In genomic region chr20:8932192-8933150, GRCh38 we compare ENCODE assay signal across 1 cellular context.
TF ChIP-seq lines count a peak whose summit lies in the region.

No MANE protein-coding gene starts in this region.

TF ChIP-seq in WTC11, 78 proteins besides CTCF, POLR2A, EP300 and RAD21 (continued from another document):
- TF ChIP-seq, protein P1, sequence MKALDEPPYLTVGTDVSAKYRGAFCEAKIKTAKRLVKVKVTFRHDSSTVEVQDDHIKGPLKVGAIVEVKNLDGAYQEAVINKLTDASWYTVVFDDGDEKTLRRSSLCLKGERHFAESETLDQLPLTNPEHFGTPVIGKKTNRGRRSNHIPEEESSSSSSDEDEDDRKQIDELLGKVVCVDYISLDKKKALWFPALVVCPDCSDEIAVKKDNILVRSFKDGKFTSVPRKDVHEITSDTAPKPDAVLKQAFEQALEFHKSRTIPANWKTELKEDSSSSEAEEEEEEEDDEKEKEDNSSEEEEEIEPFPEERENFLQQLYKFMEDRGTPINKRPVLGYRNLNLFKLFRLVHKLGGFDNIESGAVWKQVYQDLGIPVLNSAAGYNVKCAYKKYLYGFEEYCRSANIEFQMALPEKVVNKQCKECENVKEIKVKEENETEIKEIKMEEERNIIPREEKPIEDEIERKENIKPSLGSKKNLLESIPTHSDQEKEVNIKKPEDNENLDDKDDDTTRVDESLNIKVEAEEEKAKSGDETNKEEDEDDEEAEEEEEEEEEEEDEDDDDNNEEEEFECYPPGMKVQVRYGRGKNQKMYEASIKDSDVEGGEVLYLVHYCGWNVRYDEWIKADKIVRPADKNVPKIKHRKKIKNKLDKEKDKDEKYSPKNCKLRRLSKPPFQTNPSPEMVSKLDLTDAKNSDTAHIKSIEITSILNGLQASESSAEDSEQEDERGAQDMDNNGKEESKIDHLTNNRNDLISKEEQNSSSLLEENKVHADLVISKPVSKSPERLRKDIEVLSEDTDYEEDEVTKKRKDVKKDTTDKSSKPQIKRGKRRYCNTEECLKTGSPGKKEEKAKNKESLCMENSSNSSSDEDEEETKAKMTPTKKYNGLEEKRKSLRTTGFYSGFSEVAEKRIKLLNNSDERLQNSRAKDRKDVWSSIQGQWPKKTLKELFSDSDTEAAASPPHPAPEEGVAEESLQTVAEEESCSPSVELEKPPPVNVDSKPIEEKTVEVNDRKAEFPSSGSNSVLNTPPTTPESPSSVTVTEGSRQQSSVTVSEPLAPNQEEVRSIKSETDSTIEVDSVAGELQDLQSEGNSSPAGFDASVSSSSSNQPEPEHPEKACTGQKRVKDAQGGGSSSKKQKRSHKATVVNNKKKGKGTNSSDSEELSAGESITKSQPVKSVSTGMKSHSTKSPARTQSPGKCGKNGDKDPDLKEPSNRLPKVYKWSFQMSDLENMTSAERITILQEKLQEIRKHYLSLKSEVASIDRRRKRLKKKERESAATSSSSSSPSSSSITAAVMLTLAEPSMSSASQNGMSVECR (CRISPR knock-in tag; IDR thresholded peaks at IDR 0.05; ENCODE audit: borderline replicate concordance) = no peak
- TF ChIP-seq ZBTB43 (CRISPR knock-in tag; IDR thresholded peaks at IDR 0.05) = no peak
- no peak for TF ChIP-seq USF2 (CRISPR knock-in tag; IDR thresholded peaks at IDR 0.05)
- TF ChIP-seq FOXK1 (CRISPR knock-in tag; IDR thresholded peaks at IDR 0.05) = no peak
- TF ChIP-seq MYBL2 (CRISPR knock-in tag; IDR thresholded peaks at IDR 0.05) = no peak
- no peak for TF ChIP-seq ZNF425 (CRISPR knock-in tag; conservative IDR thresholded peaks at IDR 0.05)
- TF ChIP-seq ZNF416 (CRISPR knock-in tag; IDR thresholded peaks at IDR 0.05) = no peak
